Comparison of ENCODE assay signal across 11 cellular contexts in genomic region chr14:52080817-52081755, GRCh38. TPM values are rescaled to one million over a fixed set of nuclear protein-coding genes. Genes with fewer than 3 reads are reported as not detected.
DNase-seq lines count a peak whose midpoint lies in the region; ATAC-seq and TF ChIP-seq lines count a peak whose summit lies in the region.
"Had no signal": no experiment of that assay in that cellular context is flagged by ENCODE, and none has a peak within 500 bp of the region (broad histone marks: within the 10 kb centered on the region; RNA-seq: fewer than 3 reads in every experiment).

No MANE protein-coding gene starts in this region.

- H2AFZ ChIP-seq in mammary epithelial cell (ENCODE audit: low read depth, low read length) = peak overlapping the region; percentile 61

- intact Hi-C loops in mammary epithelial cell (cut with micrococcal nuclease) = no loop called here

- no peak overlapping the region for H3K27ac Mint-ChIP-seq in T-cell
- H3K27ac Mint-ChIP-seq in activated naive CD4-positive, alpha-beta T cell treated with anti-CD3 and anti-CD28 coated beads, Interleukin-2, amount 10 ng/mL, durations not matched to agents 7 days and 5 days = no peak overlapping the region

- WGBS in mammary epithelial cell (ENCODE audit: low coverage, missing lambda C conversion rate) = 36% methylated on average over 4 of the region's 4 CpGs

- H3K4me1 ChIP-seq in mammary epithelial cell (ENCODE audit: insufficient read depth, low read length) = peaks cover 60% of the 10 kb centered on the region
- H3K4me1 ChIP-seq: lower lobe of right lung had no signal

- H4K20me1 ChIP-seq in mammary epithelial cell (ENCODE audit: insufficient read depth, low read length) = no peaks in the 10 kb centered on the region

- H3K4me3 ChIP-seq in AG04450 (ENCODE audit: low read depth, low read length) (no peak overlapping the region), mammary epithelial cell (replicated peaks in 1 of 3; ENCODE audit: insufficient read depth in 1 of 3, low read depth in 2 of 3, low read length in 3 of 3) (no peak overlapping the region)
- H3K4me3 ChIP-seq: lower lobe of right lung had no signal

- peak; percentile 72 for DNase-seq in AG04450 (ENCODE audit: low read depth, low spot score)
- peak; percentile 96 for DNase-seq in M059J (ENCODE audit: low read depth)
- DNase-seq in mammary epithelial cell = peak; percentile 82
- peak; percentile 99 for DNase-seq in kidney glomerular epithelial cell (lab: John Stamatoyannopoulos, UW)
- DNase-seq in stimulated activated naive CD8-positive, alpha-beta T cell treated with anti-CD3 and anti-CD28 coated beads, Interleukin-15, Interleukin-2, amounts not matched to agents 100 U/mL and 50 U/mL, for 24 hours = no peak
- DNase-seq in T-cell = no peak
- DNase-seq in stimulated activated CD4-positive, alpha-beta T cell treated with anti-CD3 and anti-CD28 coated beads, Interleukin-2, amount 100 ng/mL, for 48 hours = no peak
- DNase-seq in activated naive CD4-positive, alpha-beta T cell treated with anti-CD3 and anti-CD28 coated beads, Interleukin-2, amount 10 ng/mL, durations not matched to agents 7 days and 5 days = no peak
- DNase-seq: lower lobe of right lung had no signal

- in situ Hi-C loops in mammary epithelial cell (cut with MboI; ENCODE audit: low sequenced_read_pairs in 2 of 2) = no loop called here

- H3K4me2 ChIP-seq in mammary epithelial cell (ENCODE audit: insufficient read depth, low read depth, low read length) = peak overlapping the region; percentile 57

- H3K9ac ChIP-seq in mammary epithelial cell (ENCODE audit: insufficient read depth, low read length) = peak overlapping the region; percentile 45

- H3K27ac ChIP-seq in AG04450 (ENCODE audit: low read depth, low read length) (peak overlapping the region; percentile 89), mammary epithelial cell (ENCODE audit: insufficient read depth, low read depth, low read length) (peak overlapping the region; percentile 84)
- H3K27ac ChIP-seq: lower lobe of right lung had no signal

- H3K27me3 ChIP-seq in AG04450 (ENCODE audit: control insufficient read depth, insufficient read depth, low read length) (no peaks in the 10 kb centered on the region), mammary epithelial cell (ENCODE audit: insufficient read depth, low read length) (no peaks in the 10 kb centered on the region)

- no peak overlapping the region for H3K4me3 Mint-ChIP-seq in T-cell
- no peak overlapping the region for H3K4me3 Mint-ChIP-seq in activated naive CD4-positive, alpha-beta T cell treated with anti-CD3 and anti-CD28 coated beads, Interleukin-2, amount 10 ng/mL, durations not matched to agents 7 days and 5 days
- H3K4me3 Mint-ChIP-seq: central memory CD8-positive, alpha-beta T cell had no signal

- BruUV-seq in mammary epithelial cell (replicated peaks; lab: Mats Ljungman, UMichigan) = TSS peak; percentile 89

- no peak for ATAC-seq in stimulated activated naive CD8-positive, alpha-beta T cell treated with anti-CD3 and anti-CD28 coated beads, Interleukin-15, Interleukin-2, amounts not matched to agents 100 U/mL and 50 U/mL, for 24 hours
- ATAC-seq in T-cell (replicated peaks in 1 of 4) = no peak
- ATAC-seq: activated CD4-positive, CD25-positive, alpha-beta regulatory T cell treated with anti-CD3 and anti-CD28 coated beads, Interleukin-2, amount 50 U/mL, for 24 hours; lower lobe of right lung had no signal

- CTCF ChIA-PET in AG04450 (lab: Charles Lee) (interaction anchor here (0.7 to 1.7 kb wide), 4 partner anchors 9 to 85 kb away, joined by 3 to 8 read pairs (median 4); no protein-coding TSS in a partner anchor), mammary epithelial cell (lab: Charles Lee; ENCODE audit: low non-redundant PET) (interaction anchor here (0.5 kb wide), 1 partner anchor 623 kb away, joined by 9 read pairs; no protein-coding TSS in a partner anchor), T-cell (lab: Charles Lee) (interaction anchor here in 1 of 2 donors (0.6 kb wide), 1 partner anchor 56 kb away, joined by 3 read pairs; no protein-coding TSS in a partner anchor)
- CTCF ChIA-PET in activated naive CD4-positive, alpha-beta T cell treated with anti-CD3 and anti-CD28 coated beads, Interleukin-2, amount 10 ng/mL, durations not matched to agents 7 days and 5 days (lab: Charles Lee) = interaction anchor here (0.6 to 1.1 kb wide), 2 partner anchors 83 to 191 kb away, joined by 3 to 4 read pairs; no protein-coding TSS in a partner anchor

- no peaks in the 10 kb centered on the region for H3K4me1 Mint-ChIP-seq in T-cell
- H3K4me1 Mint-ChIP-seq in activated naive CD4-positive, alpha-beta T cell treated with anti-CD3 and anti-CD28 coated beads, Interleukin-2, amount 10 ng/mL, durations not matched to agents 7 days and 5 days = no peaks in the 10 kb centered on the region
- H3K4me1 Mint-ChIP-seq: central memory CD8-positive, alpha-beta T cell had no signal

- peaks cover 3 to 11% (median 5%) of the 10 kb centered on the region in 3 donors for H3K9me3 Mint-ChIP-seq in T-cell
- H3K9me3 Mint-ChIP-seq in activated naive CD4-positive, alpha-beta T cell treated with anti-CD3 and anti-CD28 coated beads, Interleukin-2, amount 10 ng/mL, durations not matched to agents 7 days and 5 days = no peaks in the 10 kb centered on the region
- H3K9me3 Mint-ChIP-seq: central memory CD8-positive, alpha-beta T cell had no signal

- H3K9me3 ChIP-seq in AG04450 (ENCODE audit: control insufficient read depth, insufficient read depth, low read length) (no peaks in the 10 kb centered on the region), mammary epithelial cell (replicated peaks; ENCODE audit: insufficient read depth, low read length) (no peaks in the 10 kb centered on the region)
- H3K9me3 ChIP-seq: lower lobe of right lung had no signal

- peaks cover 9 to 19% of the 10 kb centered on the region in 2 donors for H3K27me3 Mint-ChIP-seq in T-cell
- H3K27me3 Mint-ChIP-seq in activated naive CD4-positive, alpha-beta T cell treated with anti-CD3 and anti-CD28 coated beads, Interleukin-2, amount 10 ng/mL, durations not matched to agents 7 days and 5 days = peaks cover 23% of the 10 kb centered on the region
- H3K27me3 Mint-ChIP-seq: central memory CD8-positive, alpha-beta T cell had no signal

- TF ChIP-seq CTCF in AG04450 (IDR thresholded peaks at IDR 0.05; ENCODE audit: low read depth, low read length) (no peak), mammary epithelial cell (conservative IDR thresholded peaks at IDR 0.05 in 1 of 2, IDR thresholded peaks at IDR 0.05 in 1 of 2; ENCODE audit: extremely low read depth in 1 of 2, insufficient read depth in 1 of 2, low read depth in 1 of 2, low read length in 2 of 2) (no peak)

- H3K36me3 Mint-ChIP-seq in T-cell = no peaks in the 10 kb centered on the region
- H3K36me3 Mint-ChIP-seq in activated naive CD4-positive, alpha-beta T cell treated with anti-CD3 and anti-CD28 coated beads, Interleukin-2, amount 10 ng/mL, durations not matched to agents 7 days and 5 days = no peaks in the 10 kb centered on the region

- no peaks in the 10 kb centered on the region for H3K36me3 ChIP-seq in mammary epithelial cell (ENCODE audit: insufficient read depth, low read length)
- H3K36me3 ChIP-seq: lower lobe of right lung had no signal

- POLR2A ChIA-PET in AG04450 (lab: Yijun Ruan, JAX) = interaction anchor here (1.3 to 4.1 kb wide), 5 partner anchors 11 to 36 kb away, joined by 4 to 61 read pairs (median 5); partner anchors contain the start of gene NID2
- POLR2A ChIA-PET in T-cell (lab: Charles Lee) = no interaction called here

- H3K79me2 ChIP-seq in mammary epithelial cell (ENCODE audit: insufficient read depth, low read length) = no peaks in the 10 kb centered on the region

- dilution Hi-C loops in mammary epithelial cell (cut with HindIII; ENCODE audit: low sequenced_read_pairs) = no loop called here

RNA-seq across cellular contexts. Expression of gene NID2, which starts 12.2 kb away (rescaled TPM):
- polyA plus RNA-seq in AG04450 (2011; rRNA removed) (413 and 418 TPM in 2 replicates), mammary epithelial cell (20.6 TPM)
- 276 and 284 TPM in 2 replicates for polyA minus RNA-seq in AG04450 (2011; rRNA and poly(A)+ RNA removed)
- total RNA-seq in M059J (2014; rRNA removed; shearing (Covaris generic)) = 69.9 and 72.7 TPM in 2 replicates
- total RNA-seq in mammary epithelial cell (10 to 100 TPM in 1 of 2 donors, 1 to 10 TPM in 1; 4.8 to 17.2 TPM), T-cell (1 to 10 TPM in 1 of 5 donors, under 1 TPM in 4; 0.38 to 1.1 (median 0.89) TPM)
- polyA minus RNA-seq in mammary epithelial cell = 36.6 TPM

Comparison
In these comparisons a context has a peak if more than half of its experiments do, and no peak if none do; other contexts are left out.
1. DNase-seq: peak in AG04450 (single experiment), M059J (single experiment), mammary epithelial cell (single experiment) and kidney glomerular epithelial cell (single experiment); none in stimulated activated naive CD8-positive, alpha-beta T cell treated with anti-CD3 and anti-CD28 coated beads, Interleukin-15, Interleukin-2, amounts not matched to agents 100 U/mL and 50 U/mL, for 24 hours (single experiment), T-cell (0 of 34), stimulated activated CD4-positive, alpha-beta T cell treated with anti-CD3 and anti-CD28 coated beads, Interleukin-2, amount 100 ng/mL, for 48 hours (0 of 2) and activated naive CD4-positive, alpha-beta T cell treated with anti-CD3 and anti-CD28 coated beads, Interleukin-2, amount 10 ng/mL, durations not matched to agents 7 days and 5 days (single experiment).